8 cellular contexts compared by ENCODE assay signal in genomic region chr1:26541816-26542711, GRCh38. TPM values are rescaled to one million over a fixed set of nuclear protein-coding genes. Genes with fewer than 3 reads are reported as not detected.
A peak's percentile ranks its signal among the peaks of the same experiment; 100 is the strongest.
DNase-seq lines count a peak whose midpoint lies in the region; ATAC-seq and TF ChIP-seq lines count a peak whose summit lies in the region.

No MANE protein-coding gene starts in this region.

- peak in 1 of 3 donors; percentile 47 for TF ChIP-seq POLR2A in spleen (IDR thresholded peaks at IDR 0.05)

- peaks cover 13 to 45% (median 30%) of the 10 kb centered on the region in 11 experiments for H3K36me3 ChIP-seq in BLaER1 treated with 17β-estradiol and CSF1 and Interleukin-3, amounts not matched to agents 10 nM and 100 nM
- H3K36me3 ChIP-seq in SU-DHL-6 (ENCODE audit: low read length): no peaks in the 10 kb centered on the region
- no peaks in the 10 kb centered on the region for H3K36me3 ChIP-seq in adipocyte (ENCODE audit: control insufficient read depth, insufficient read depth, low read length, severe bottlenecking)
- peaks cover 0 to 13% (median 2%) of the 10 kb centered on the region in 6 donors for H3K36me3 ChIP-seq in spleen

- peaks cover 5 to 22% (median 11%) of the 10 kb centered on the region in 11 experiments; a peak in 17 of 22 replicates for H4K20me1 ChIP-seq in BLaER1 treated with 17β-estradiol and CSF1 and Interleukin-3, amounts not matched to agents 10 nM and 100 nM
- no peaks in the 10 kb centered on the region for H4K20me1 ChIP-seq in SU-DHL-6 (ENCODE audit: low read depth, low read length)

- peak overlapping the region; percentile 48 to 96 (median 72) for H3K4me3 ChIP-seq in BLaER1 treated with 17β-estradiol and CSF1 and Interleukin-3, amounts not matched to agents 10 nM and 100 nM
- H3K4me3 ChIP-seq in SU-DHL-6 (ENCODE audit: insufficient read depth, low read length, poor library complexity, severe bottlenecking) (peak overlapping the region; percentile 45), adipocyte (ENCODE audit: low read length) (peak overlapping the region; percentile 6), spleen (peak overlapping the region in 6 of 8 donors; percentile 4 to 83 (median 26))

- H3K4me2 ChIP-seq in BLaER1 treated with 17β-estradiol and CSF1 and Interleukin-3, amounts not matched to agents 10 nM and 100 nM: peak overlapping the region; percentile 96 to 100 (median 99)
- H3K4me2 ChIP-seq in SU-DHL-6 (ENCODE audit: low read depth, low read length, poor library complexity, severe bottlenecking): peak overlapping the region; percentile 74

- H3F3A ChIP-seq in SU-DHL-6 (ENCODE audit: insufficient read depth): peaks cover 52% of the 10 kb centered on the region

- H3K27me3 ChIP-seq in BLaER1 treated with 17β-estradiol and CSF1 and Interleukin-3, amounts not matched to agents 10 nM and 100 nM: no peaks in the 10 kb centered on the region
- H3K27me3 ChIP-seq in SU-DHL-6 (ENCODE audit: low read length) (no peaks in the 10 kb centered on the region), adipocyte (replicated peaks; ENCODE audit: control insufficient read depth, insufficient read depth, low read length) (no peaks in the 10 kb centered on the region), spleen (replicated peaks in 1 of 7) (no peaks in the 10 kb centered on the region)

- peak overlapping the region; percentile 88 to 100 (median 99) for H3K27ac ChIP-seq in BLaER1 treated with 17β-estradiol and CSF1 and Interleukin-3, amounts not matched to agents 10 nM and 100 nM
- H3K27ac ChIP-seq in SU-DHL-6 (ENCODE audit: low read depth, low read length): peak overlapping the region; percentile 96
- H3K27ac ChIP-seq in spleen: peak overlapping the region; percentile 90 to 99 (median 97)

- intact Hi-C loops in spleen (cut with DNase I; ENCODE audit: low total_unique reads): loop anchor here (10.0 kb wide), 1 partner anchor 47 kb away; no protein-coding TSS in a partner anchor

- peaks cover 85 to 94% (median 90%) of the 10 kb centered on the region in 10 experiments for H3K4me1 ChIP-seq in BLaER1 treated with 17β-estradiol and CSF1 and Interleukin-3, amounts not matched to agents 10 nM and 100 nM
- H3K4me1 ChIP-seq in adipocyte (ENCODE audit: control insufficient read depth, insufficient read depth, low read length) (peaks cover 15% of the 10 kb centered on the region), spleen (peaks cover 63 to 100% (median 97%) of the 10 kb centered on the region in 6 donors)

- H3K9ac ChIP-seq in BLaER1 treated with 17β-estradiol and CSF1 and Interleukin-3, amounts not matched to agents 10 nM and 100 nM: peak overlapping the region; percentile 88 to 96 (median 93)
- H3K9ac ChIP-seq in SU-DHL-6 (ENCODE audit: low read length): peak overlapping the region; percentile 66
- peak overlapping the region; percentile 62 for H3K9ac ChIP-seq in adipocyte (ENCODE audit: low read length)

- H3K9me2 ChIP-seq in SU-DHL-6 (replicated peaks; ENCODE audit: insufficient read depth, low read length): no peaks in the 10 kb centered on the region

- H2AFZ ChIP-seq in SU-DHL-6 (ENCODE audit: low read depth, low read length, severe bottlenecking): peak overlapping the region; percentile 4

- TF ChIP-seq CTCF in SU-DHL-6 (IDR thresholded peaks at IDR 0.05; ENCODE audit: insufficient read depth, low read length, poor library complexity, severe bottlenecking) (peak; percentile 22), spleen (IDR thresholded peaks at IDR 0.05 in 8 of 11, conservative IDR thresholded peaks at IDR 0.05 in 3 of 11) (peak; percentile 55 to 94 (median 88))

- H3K79me2 ChIP-seq in SU-DHL-6 (ENCODE audit: insufficient read depth, low read length): peaks cover 13% of the 10 kb centered on the region

- no peaks in the 10 kb centered on the region for H3K9me3 ChIP-seq in BLaER1 treated with 17β-estradiol and CSF1 and Interleukin-3, amounts not matched to agents 10 nM and 100 nM (replicated peaks in 1 of 11)
- H3K9me3 ChIP-seq in SU-DHL-6 (ENCODE audit: insufficient read depth, low read length) (no peaks in the 10 kb centered on the region), adipocyte (ENCODE audit: control insufficient read depth, low read length) (no peaks in the 10 kb centered on the region), spleen (no peaks in the 10 kb centered on the region)

- DNase-seq in GM19238 (ENCODE audit: insufficient read length, low spot score): peak; percentile 91
- peak; percentile 23 for DNase-seq in adipocyte (ENCODE audit: low read depth)
- DNase-seq in hippocampal formation (lab: John Stamatoyannopoulos, UW): peak; percentile 31 to 66
- DNase-seq in spleen: peak; percentile 96
- no peak for DNase-seq in NCI-H510A (lab: John Stamatoyannopoulos, UW)

- WGBS in spleen, 5 donors: 4 to 16% (median 5%) methylated on average over 15 to 18 of the region's 18 CpGs

- ATAC-seq in HG03378 (IDR thresholded peaks at IDR 0.05; ENCODE audit: unreplicated experiment): peak; percentile 38

RNA-seq across cellular contexts. Expression of gene RPS6KA1, which starts 12.5 kb away (rescaled TPM):
- 100 to 1,000 TPM; 109 to 173 (median 131) TPM for total RNA-seq in spleen
- 10 to 100 TPM; 45.8 to 57.5 (median 51.0) TPM for polyA plus RNA-seq in spleen

Comparison
In these comparisons a context has a peak if more than half of its experiments do, and no peak if none do; other contexts are left out.
1. H3K4me3 ChIP-seq: peak in every context shown above with its lines; median percentile 72 in BLaER1 treated with 17β-estradiol and CSF1 and Interleukin-3, amounts not matched to agents 10 nM and 100 nM; 45 in SU-DHL-6; 26 in spleen; 6 in adipocyte.